In the genomic region with DNA sequence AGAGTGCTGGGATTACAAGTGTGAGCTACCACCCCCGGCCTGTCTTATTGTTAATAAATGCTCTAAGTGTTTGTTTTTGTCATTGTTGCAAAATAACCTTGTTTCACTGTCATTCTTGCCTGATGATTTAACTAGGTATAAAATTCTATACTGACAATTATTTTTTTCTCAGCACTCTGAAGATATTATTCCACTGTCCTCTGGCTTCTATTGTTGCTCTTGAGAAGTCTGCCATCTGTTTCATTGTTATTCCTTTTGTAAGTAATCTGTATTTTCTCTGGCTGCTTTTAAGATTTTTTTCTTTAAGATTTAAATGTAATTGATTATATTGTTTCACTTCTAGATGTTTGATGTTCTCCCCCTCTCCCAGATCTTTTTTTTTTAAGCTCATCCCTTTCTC, we compare ENCODE assay signal across 24 cellular contexts.
"Had no signal": no experiment of that assay in that cellular context is flagged by ENCODE, and none has a peak within 500 bp of the region (broad histone marks: within the 10 kb centered on the region; RNA-seq: fewer than 3 reads in every experiment).

No MANE protein-coding gene starts in this region.

- H3K27ac Mint-ChIP-seq: activated naive CD4-positive, alpha-beta T cell treated with anti-CD3 and anti-CD28 coated beads, Interleukin-2, amount 50 U/mL, for 72 hours; brain; natural killer cell; T-cell had no signal

- H3K27me3 Mint-ChIP-seq: T-cell had no signal

- ATAC-seq: activated naive CD4-positive, alpha-beta T cell treated with anti-CD3 and anti-CD28 coated beads, Interleukin-2, amount 50 U/mL, for 72 hours; mucosa of descending colon; natural killer cell; stimulated activated naive CD8-positive, alpha-beta T cell treated with anti-CD3 and anti-CD28 coated beads, Interleukin-15, Interleukin-2, amounts not matched to agents 100 U/mL and 50 U/mL, for 24 hours; T-cell had no signal

- FAIRE-seq: endothelial cell of umbilical vein, keratinocyte had no signal

- H3K4me3 Mint-ChIP-seq: brain, natural killer cell, T-cell had no signal

- H3K4me3 ChIP-seq: coronary artery, esophagus squamous epithelium, left ventricle myocardium inferior, mucosa of descending colon, skin epidermis had no signal

- DNase-seq: activated CD4-positive, alpha-beta T cell treated with anti-CD3 and anti-CD28 coated beads, Interleukin-2, amount 50 U/mL, for 48 hours; activated CD4-positive, CD25-positive, alpha-beta regulatory T cell treated with anti-CD3 and anti-CD28 coated beads, Interleukin-2, amount 50 U/mL, for 72 hours; activated effector memory CD4-positive, alpha-beta T cell treated with Interleukin-2 at 50 U/mL for 16 hours; amygdala; central memory CD4-positive, alpha-beta T cell; effector CD4-positive, alpha-beta T cell; esophagus squamous epithelium; foreskin fibroblast; hippocampal formation; left ventricle myocardium inferior; mucosa of descending colon; natural killer cell; stimulated activated CD4-positive, alpha-beta T cell treated with anti-CD3 and anti-CD28 coated beads, Interleukin-15, amount 100 ng/mL, for 24 hours; stimulated activated CD4-positive, alpha-beta T cell treated with anti-CD3 and anti-CD28 coated beads, Interleukin-4, amount 100 ng/mL, for 24 hours; stimulated activated naive CD8-positive, alpha-beta T cell treated with anti-CD3 and anti-CD28 coated beads, Interleukin-15, Interleukin-2, amounts not matched to agents 100 U/mL and 50 U/mL, for 24 hours; T-cell; T-helper 9 cell; trophoblast cell had no signal

- H3K4me1 Mint-ChIP-seq: brain, T-cell had no signal
